In the genomic region with DNA sequence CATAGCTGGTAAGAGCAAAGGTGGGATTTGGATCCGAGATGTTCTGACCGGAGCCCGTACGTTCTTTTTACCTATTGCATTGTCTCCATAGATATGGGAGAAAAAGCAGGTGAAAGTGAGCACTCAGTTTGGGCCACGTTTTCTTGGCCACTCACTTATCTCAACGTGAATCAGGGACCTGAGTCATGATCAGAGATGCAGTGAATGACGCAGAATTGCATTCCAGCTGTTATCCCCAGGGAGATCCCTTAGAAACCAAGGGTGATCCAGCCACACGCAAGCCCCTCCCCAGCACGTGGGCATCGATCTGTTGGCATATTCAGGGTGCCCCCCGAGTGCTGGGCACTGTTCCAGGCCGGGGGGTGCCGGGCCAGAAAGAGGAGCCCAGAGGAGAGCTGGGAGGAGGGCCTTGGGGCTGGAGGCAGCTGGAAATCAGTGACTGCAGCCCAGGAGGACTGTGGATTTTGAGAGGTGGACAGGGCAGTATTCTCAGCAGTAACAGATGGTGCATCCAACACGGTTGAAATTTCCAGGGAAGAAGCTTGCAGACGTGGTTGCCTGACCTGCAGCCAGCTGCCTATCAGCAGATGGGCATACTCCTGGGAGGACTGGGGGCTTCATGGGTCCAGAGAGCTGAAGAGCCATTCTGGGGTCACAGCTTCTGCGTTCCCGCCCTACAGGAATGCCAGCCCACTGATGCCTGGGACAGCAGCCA, we compare ENCODE assay signal across 14 cellular contexts.
DNase-seq lines count a peak whose midpoint lies in the region; TF ChIP-seq lines count a peak whose summit lies in the region.
"Had no signal": no experiment of that assay in that cellular context is flagged by ENCODE, and none has a peak within 500 bp of the region (broad histone marks: within the 10 kb centered on the region; RNA-seq: fewer than 3 reads in every experiment).

No MANE protein-coding gene starts in this region.

- BruUV-seq in OCI-LY7 (replicated peaks; lab: Mats Ljungman, UMichigan) = no TSS peak

- no peak for TF ChIP-seq EP300 in esophagus muscularis mucosa (IDR thresholded peaks at IDR 0.05)

- H3K4me2 ChIP-seq in OCI-LY7 (ENCODE audit: low read length) = no peak overlapping the region

- H3K27ac ChIP-seq in esophagus muscularis mucosa (replicated peaks in 1 of 4) (no peak overlapping the region), OCI-LY7 (ENCODE audit: low read depth, low read length, poor library complexity, severe bottlenecking) (no peak overlapping the region), uterus (no peak overlapping the region)
- H3K27ac ChIP-seq: right atrium auricular region, VCaP had no signal

- CTCF ChIA-PET in OCI-LY7 (lab: Charles Lee; ENCODE audit: unreplicated experiment) = no interaction called here

- no peaks in the 10 kb centered on the region for H3K4me1 ChIP-seq in esophagus muscularis mucosa
- no peaks in the 10 kb centered on the region for H3K4me1 ChIP-seq in OCI-LY7 (ENCODE audit: insufficient read depth, low read length, poor library complexity, severe bottlenecking)
- no peaks in the 10 kb centered on the region for H3K4me1 ChIP-seq in uterus
- H3K4me1 ChIP-seq: right atrium auricular region had no signal

- H3K27me3 ChIP-seq in esophagus muscularis mucosa (no peaks in the 10 kb centered on the region), uterus (no peaks in the 10 kb centered on the region)
- H3K27me3 ChIP-seq: right atrium auricular region had no signal

- POLR2A ChIA-PET in OCI-LY7 (lab: Charles Lee) = no interaction called here

- H4K20me1 ChIP-seq in OCI-LY7 (ENCODE audit: insufficient read depth, low read length) = no peaks in the 10 kb centered on the region

- no peaks in the 10 kb centered on the region for H3K9me2 ChIP-seq in OCI-LY7 (ENCODE audit: insufficient read depth, low read length)

- no peak overlapping the region for H2AFZ ChIP-seq in OCI-LY7 (ENCODE audit: low read length)

- 90% methylated on average over 15 of the region's 17 CpGs for WGBS in esophagus muscularis mucosa

- no peak overlapping the region for H3K4me3 ChIP-seq in esophagus muscularis mucosa
- no peak overlapping the region for H3K4me3 ChIP-seq in OCI-LY7 (ENCODE audit: low read depth, low read length, poor library complexity, severe bottlenecking)
- no peak overlapping the region for H3K4me3 ChIP-seq in uterus
- H3K4me3 ChIP-seq: right atrium auricular region had no signal

- TF ChIP-seq CTCF in esophagus muscularis mucosa (IDR thresholded peaks at IDR 0.05) = no peak
- TF ChIP-seq CTCF in OCI-LY7 (conservative IDR thresholded peaks at IDR 0.05; ENCODE audit: low read length) = no peak
- TF ChIP-seq CTCF in uterus (IDR thresholded peaks at IDR 0.05) = no peak

- H3K9me3 ChIP-seq in esophagus muscularis mucosa (no peaks in the 10 kb centered on the region), OCI-LY7 (ENCODE audit: low read length) (no peaks in the 10 kb centered on the region), uterus (no peaks in the 10 kb centered on the region)
- H3K9me3 ChIP-seq: right atrium auricular region had no signal

- intact Hi-C loops in esophagus muscularis mucosa (cut with DNase I) = no loop called here
- intact Hi-C loops in OCI-LY7 (cut with micrococcal nuclease; ENCODE audit: unreplicated experiment) = no loop called here
- intact Hi-C loops in uterus (cut with DNase I; ENCODE audit: low total_unique reads) = no loop called here

- peak; percentile 59 for DNase-seq in EH (ENCODE audit: low read depth)
- DNase-seq in NCI-H460 (ENCODE audit: extremely low read depth, low read depth) = peak; percentile 13
- peak; percentile 39 for DNase-seq in brain pericyte (ENCODE audit: low read depth, low spot score)
- peak; percentile 41 for DNase-seq in non-pigmented ciliary epithelial cell (ENCODE audit: low read depth)
- no peak for DNase-seq in esophagus muscularis mucosa (ENCODE audit: extremely low spot score)
- DNase-seq in inferior parietal cortex (ENCODE audit: extremely low spot score) = no peak
- no peak for DNase-seq in OCI-LY7 (ENCODE audit: low spot score)
- DNase-seq in uterus = no peak
- DNase-seq: activated naive CD8-positive, alpha-beta T cell treated with anti-CD3 and anti-CD28 coated beads, Interleukin-2, amount 50 U/mL, for 24 hours; left colon; naive thymus-derived CD4-positive, alpha-beta T cell; NCI-H1436 treated with DMSO at 0.1 percent for 48 hours had no signal

- H3K79me2 ChIP-seq in OCI-LY7 (ENCODE audit: insufficient read depth, low read depth, low read length) = no peaks in the 10 kb centered on the region

- H3K36me3 ChIP-seq in esophagus muscularis mucosa (peaks cover under 1 to 60% (median 24%) of the 10 kb centered on the region in 4 donors), OCI-LY7 (ENCODE audit: insufficient read depth, low read length) (no peaks in the 10 kb centered on the region), uterus (no peaks in the 10 kb centered on the region)
- H3K36me3 ChIP-seq: right atrium auricular region had no signal

- TF ChIP-seq POLR2A in esophagus muscularis mucosa (IDR thresholded peaks at IDR 0.05; ENCODE audit: low read depth) = no peak
- no peak for TF ChIP-seq POLR2A in uterus (IDR thresholded peaks at IDR 0.05)

Comparison
In these comparisons a context has a peak if more than half of its experiments do, and no peak if none do; other contexts are left out.
1. DNase-seq: peak in EH (single experiment), NCI-H460 (single experiment), brain pericyte (single experiment) and non-pigmented ciliary epithelial cell (single experiment); none in esophagus muscularis mucosa (single experiment), inferior parietal cortex (single experiment), OCI-LY7 (single experiment) and uterus (0 of 2).